ENCODE assay signal across 17 cellular contexts in genomic region chr10:30897547-30897946, GRCh38.
"Had no signal": no experiment of that assay in that cellular context is flagged by ENCODE, and none has a peak within 500 bp of the region (broad histone marks: within the 10 kb centered on the region; RNA-seq: fewer than 3 reads in every experiment).

No MANE protein-coding gene starts in this region.

- DNase-seq: activated CD4-positive, CD25-positive, alpha-beta regulatory T cell; activated gamma-delta T cell; cerebellar nuclear complex; effector memory CD4-positive, alpha-beta T cell; foreskin fibroblast; hippocampal formation; left lung; mammary epithelial cell; naive thymus-derived CD8-positive, alpha-beta T cell; posterior cingulate gyrus; retina; stimulated activated CD4-positive, alpha-beta T cell treated with anti-CD3 and anti-CD28 coated beads, Interleukin-4, amount 100 ng/mL, for 24 hours had no signal

- ATAC-seq: left lung had no signal

- H3K27ac Mint-ChIP-seq: dendritic cell treated with granulocyte-macrophage colony-stimulating factor and Interleukin-4, amounts not matched to agents 40 ng/mL and 50 ng/mL, for 4 days; naive thymus-derived CD8-positive, alpha-beta T cell had no signal

- H3K4me3 ChIP-seq: ascending aorta, breast epithelium, left lung, SJSA1, thoracic aorta had no signal

- H3K27me3 Mint-ChIP-seq: dendritic cell treated with granulocyte-macrophage colony-stimulating factor and Interleukin-4, amounts not matched to agents 40 ng/mL and 50 ng/mL, for 4 days; naive thymus-derived CD8-positive, alpha-beta T cell had no signal

- H3K4me3 Mint-ChIP-seq: dendritic cell treated with granulocyte-macrophage colony-stimulating factor and Interleukin-4, amounts not matched to agents 40 ng/mL and 50 ng/mL, for 4 days; naive thymus-derived CD8-positive, alpha-beta T cell had no signal
